16 cellular contexts compared by ENCODE assay signal in genomic region chr14:72182773-72183432, GRCh38.
DNase-seq lines count a peak whose midpoint lies in the region; ATAC-seq, FAIRE-seq and TF ChIP-seq lines count a peak whose summit lies in the region.
"Had no signal": no experiment of that assay in that cellular context is flagged by ENCODE, and none has a peak within 500 bp of the region (broad histone marks: within the 10 kb centered on the region; RNA-seq: fewer than 3 reads in every experiment).

No MANE protein-coding gene starts in this region.

- ATAC-seq in CD4-positive, alpha-beta T cell (ENCODE audit: poor library complexity) = no peak
- ATAC-seq: A549; CD8-positive, alpha-beta T cell; HCT116 had no signal

- TF ChIP-seq POLR2A in GM12892 (IDR thresholded peaks at IDR 0.05; ENCODE audit: low read depth, low read length) = no peak

- DNase-seq in GM12892 (ENCODE audit: insufficient read length) = no peak
- DNase-seq in MM.1S = peak; percentile 24
- no peak for DNase-seq in T-helper 1 cell
- DNase-seq in CD4-positive, alpha-beta T cell = no peak
- DNase-seq in T-helper 2 cell treated with Interferon-gamma antibody and Interleukin-4, amounts not matched to agents 5 μg/mL and 100 μg/mL, for 36 hours (ENCODE audit: low spot score) = no peak
- no peak for DNase-seq in D341Med (ENCODE audit: low spot score)
- DNase-seq: BE2C; CD8-positive, alpha-beta T cell; COR-L47; IMR-90; KG1 had no signal

- peak overlapping the region; percentile 23; the same call in 1 of the 2 replicates for H3K27ac ChIP-seq in MM.1S (ENCODE audit: low read length)
- H3K27ac ChIP-seq in iPS-20b (ENCODE audit: low read length) = no peak overlapping the region
- no peak overlapping the region for H3K27ac ChIP-seq in CD4-positive, alpha-beta T cell (ENCODE audit: low read depth, low read length)
- H3K27ac ChIP-seq: A549, C4-2B had no signal

- no peak overlapping the region for H3K27ac Mint-ChIP-seq in CD4-positive, alpha-beta T cell
- no peak overlapping the region for H3K27ac Mint-ChIP-seq in T-helper 2 cell treated with Interferon-gamma antibody and Interleukin-4, amounts not matched to agents 5 μg/mL and 100 μg/mL, for 36 hours
- H3K27ac Mint-ChIP-seq: CD8-positive, alpha-beta T cell had no signal

- H2AFZ ChIP-seq in MM.1S (ENCODE audit: low read length) = no peak overlapping the region

- H3K9ac ChIP-seq in MM.1S (ENCODE audit: low read length) (no peak overlapping the region), iPS-20b (ENCODE audit: low read depth, low read length) (0 out of 2 replicates have a peak overlapping the region, but pooled peaks have one; percentile 8)

- peaks cover 6% of the 10 kb centered on the region for H3K9me3 Mint-ChIP-seq in CD4-positive, alpha-beta T cell
- no peaks in the 10 kb centered on the region for H3K9me3 Mint-ChIP-seq in T-helper 2 cell treated with Interferon-gamma antibody and Interleukin-4, amounts not matched to agents 5 μg/mL and 100 μg/mL, for 36 hours

- intact Hi-C loops in CD4-positive, alpha-beta T cell (cut with DNase I, micrococcal nuclease) = no loop called here

- TF ChIP-seq CTCF in MM.1S (IDR thresholded peaks at IDR 0.05; ENCODE audit: low read length) = no peak
- no peak for TF ChIP-seq CTCF in CD4-positive, alpha-beta T cell (IDR thresholded peaks at IDR 0.05)

- H3K36me3 Mint-ChIP-seq in CD4-positive, alpha-beta T cell (ENCODE audit: low read depth) = no peaks in the 10 kb centered on the region
- H3K36me3 Mint-ChIP-seq in T-helper 2 cell treated with Interferon-gamma antibody and Interleukin-4, amounts not matched to agents 5 μg/mL and 100 μg/mL, for 36 hours (ENCODE audit: low read depth) = no peaks in the 10 kb centered on the region
- H3K36me3 Mint-ChIP-seq: CD8-positive, alpha-beta T cell had no signal

- POLR2A ChIA-PET in CD4-positive, alpha-beta T cell (lab: Charles Lee) = no interaction called here

- CTCF ChIA-PET in CD4-positive, alpha-beta T cell (lab: Charles Lee) = no interaction called here

- no peaks in the 10 kb centered on the region for H3K79me2 ChIP-seq in MM.1S (ENCODE audit: low read length)

- H3K4me1 Mint-ChIP-seq in CD4-positive, alpha-beta T cell (ENCODE audit: low read depth) = peaks cover 9% of the 10 kb centered on the region
- H3K4me1 Mint-ChIP-seq in T-helper 2 cell treated with Interferon-gamma antibody and Interleukin-4, amounts not matched to agents 5 μg/mL and 100 μg/mL, for 36 hours (ENCODE audit: low read depth) = no peaks in the 10 kb centered on the region

- no peaks in the 10 kb centered on the region for H4K20me1 ChIP-seq in MM.1S (ENCODE audit: insufficient read depth, low read length)

- H3K27me3 Mint-ChIP-seq in CD4-positive, alpha-beta T cell = peaks cover 28% of the 10 kb centered on the region
- H3K27me3 Mint-ChIP-seq in T-helper 2 cell treated with Interferon-gamma antibody and Interleukin-4, amounts not matched to agents 5 μg/mL and 100 μg/mL, for 36 hours (ENCODE audit: low read depth) = peaks cover 9% of the 10 kb centered on the region

- H3K9me2 ChIP-seq in MM.1S (replicated peaks; ENCODE audit: insufficient read depth, low read length) = no peaks in the 10 kb centered on the region

- H3K36me3 ChIP-seq in MM.1S (replicated peaks; ENCODE audit: insufficient read depth, low read length) (no peaks in the 10 kb centered on the region), iPS-20b (ENCODE audit: insufficient read depth, low read depth, low read length) (no peaks in the 10 kb centered on the region)
- H3K36me3 ChIP-seq: BE2C had no signal

- H3K9me3 ChIP-seq in MM.1S (replicated peaks; ENCODE audit: insufficient read depth, low read length) = no peaks in the 10 kb centered on the region
- H3K9me3 ChIP-seq in iPS-20b (ENCODE audit: insufficient read depth, low read depth, low read length) = no peaks in the 10 kb centered on the region; the same call in 1 of the 2 replicates
- no peaks in the 10 kb centered on the region for H3K9me3 ChIP-seq in CD4-positive, alpha-beta T cell (ENCODE audit: control insufficient read depth, low read length)
- H3K9me3 ChIP-seq: A549, BE2C had no signal

- no peaks in the 10 kb centered on the region for H3F3A ChIP-seq in MM.1S (ENCODE audit: insufficient read depth, low read length)

- H3K4me2 ChIP-seq in MM.1S (ENCODE audit: low read depth, low read length) = peak overlapping the region; percentile 34; the same call in 1 of the 2 replicates
- H3K4me2 ChIP-seq: A549 had no signal

- H3K4me3 ChIP-seq in MM.1S (ENCODE audit: low read length) (no peak overlapping the region), iPS-20b (ENCODE audit: low read length) (no peak overlapping the region)
- H3K4me3 ChIP-seq: A549 had no signal

- H3K4me1 ChIP-seq in MM.1S (ENCODE audit: low read length) (no peaks in the 10 kb centered on the region; the same call in 1 of the 2 replicates), iPS-20b (ENCODE audit: insufficient read depth, low read length) (peaks cover 14% of the 10 kb centered on the region)
- H3K4me1 ChIP-seq: A549, BE2C had no signal

- H3K4me3 Mint-ChIP-seq in CD4-positive, alpha-beta T cell = no peak overlapping the region
- H3K4me3 Mint-ChIP-seq in T-helper 2 cell treated with Interferon-gamma antibody and Interleukin-4, amounts not matched to agents 5 μg/mL and 100 μg/mL, for 36 hours = no peak overlapping the region
- H3K4me3 Mint-ChIP-seq: CD8-positive, alpha-beta T cell had no signal

- peak; percentile 78 for FAIRE-seq in GM12892 (lab: Jason Lieb, UNC)
- FAIRE-seq: A549, H54 had no signal

- no peaks in the 10 kb centered on the region for H3K27me3 ChIP-seq in MM.1S (replicated peaks; ENCODE audit: insufficient read depth, low read length)
- no peaks in the 10 kb centered on the region for H3K27me3 ChIP-seq in iPS-20b (ENCODE audit: insufficient read depth, low read length)
- H3K27me3 ChIP-seq in CD4-positive, alpha-beta T cell (ENCODE audit: control insufficient read depth, insufficient read depth, low read length) = peaks cover 3% of the 10 kb centered on the region
- H3K27me3 ChIP-seq: BE2C had no signal
